8 cellular contexts compared by ENCODE assay signal in genomic region chr12:63668800-63669365, GRCh38. TPM values are rescaled to one million over a fixed set of nuclear protein-coding genes. Genes with fewer than 3 reads are reported as not detected.
A peak's percentile ranks its signal among the peaks of the same experiment; 100 is the strongest.
DNase-seq lines count a peak whose midpoint lies in the region; ATAC-seq and TF ChIP-seq lines count a peak whose summit lies in the region.
"Not testable (repeated sequence)": the region's sequence is repeated elsewhere in the genome, so short reads cannot be mapped to it uniquely, and the experiment has no call there.

No MANE protein-coding gene starts in this region.

- peak; percentile 8 for TF ChIP-seq POLR2A in erythroblast (IDR thresholded peaks at IDR 0.05; ENCODE audit: low read length)
- TF ChIP-seq POLR2A in sigmoid colon (IDR thresholded peaks at IDR 0.05), result not testable (repeated sequence)

- 1% methylated on average over 44 of the region's 44 CpGs for WGBS in sigmoid colon, 2 donors

- DNase-seq in AG08395 (ENCODE audit: low spot score) (peak; percentile 1), NCI-H774 (lab: John Stamatoyannopoulos, UW) (peak; percentile 18), erythroblast (lab: John Stamatoyannopoulos, UW) (peak; percentile 75 to 82), sigmoid colon (peak; percentile 62)
- peak; percentile 2 for DNase-seq in activated naive CD4-positive, alpha-beta T cell treated with Interleukin-2 at 50 U/mL for 16 hours
- DNase-seq in left lobe of liver (ENCODE audit: low spot score), result not testable (repeated sequence)

- TF ChIP-seq CTCF in sigmoid colon (IDR thresholded peaks at IDR 0.05), result not testable (repeated sequence)

- not testable (repeated sequence) for H3K9me3 ChIP-seq in sigmoid colon

- not testable (repeated sequence) for H3K4me1 ChIP-seq in sigmoid colon

- not testable (repeated sequence) for TF ChIP-seq EP300 in sigmoid colon (IDR thresholded peaks at IDR 0.05)

- intact Hi-C loops in sigmoid colon (cut with DNase I), result loop anchor here (5.0 kb wide), 1 partner anchor 513 kb away; no protein-coding TSS in a partner anchor

- H3K27me3 ChIP-seq in sigmoid colon, result not testable (repeated sequence)

- ATAC-seq in GM18870 (IDR thresholded peaks at IDR 0.05; ENCODE audit: unreplicated experiment) (peak; percentile 7), HG03064 (IDR thresholded peaks at IDR 0.05; ENCODE audit: low read depth, unreplicated experiment) (peak; percentile 46), left lobe of liver (peak; percentile 51)

- H3K4me3 ChIP-seq in sigmoid colon, result peak overlapping the region; percentile 42 to 71 (median 58)

- H3K27ac ChIP-seq in sigmoid colon, result peak overlapping the region; percentile 78 to 87 (median 82)

- H3K36me3 ChIP-seq in sigmoid colon, result not testable (repeated sequence)

RNA-seq across cellular contexts. Expression of gene DPY19L2, which starts 0.6 kb away (rescaled TPM):
- total RNA-seq in left lobe of liver (not detected), sigmoid colon (10 to 100 TPM; 11.1 to 28.8 (median 20.1) TPM)
- 1 to 10 TPM in 1 of 3 donors, not detected in 2; 1.3 TPM for polyA plus RNA-seq in sigmoid colon

Comparison
In these comparisons a context has a peak if more than half of its experiments do, and no peak if none do; other contexts are left out.
1. RNA of gene DPY19L2, which starts 0.6 kb away (total RNA-seq): 11.1 to 28.8 TPM in sigmoid colon; not detected in left lobe of liver (single experiment); every median in the first group is over 10 times any median in the second.
2. Peak in every context shown above with its lines, with median percentiles within 50 percentile points of each other: ATAC-seq.